Comparison of ENCODE assay signal across 9 cellular contexts in genomic region chr17:40070895-40071719, GRCh38. TPM values are rescaled to one million over a fixed set of nuclear protein-coding genes. Genes with fewer than 3 reads are reported as not detected.
DNase-seq lines count a peak whose midpoint lies in the region; ATAC-seq and TF ChIP-seq lines count a peak whose summit lies in the region.
"Had no signal": no experiment of that assay in that cellular context is flagged by ENCODE, and none has a peak within 500 bp of the region (broad histone marks: within the 10 kb centered on the region; RNA-seq: fewer than 3 reads in every experiment).

No MANE protein-coding gene starts in this region.

- H3K27me3 Mint-ChIP-seq in activated CD4-positive, alpha-beta T cell treated with anti-CD3 and anti-CD28 coated beads, Interleukin-2, amount 10 ng/mL, durations not matched to agents 24 days and 14 days: peaks cover 2% of the 10 kb centered on the region

- no peaks in the 10 kb centered on the region for H3K36me3 Mint-ChIP-seq in activated CD4-positive, alpha-beta T cell treated with anti-CD3 and anti-CD28 coated beads, Interleukin-2, amount 10 ng/mL, durations not matched to agents 24 days and 14 days (ENCODE audit: low read depth)

- no peaks in the 10 kb centered on the region for H3K36me3 ChIP-seq in breast epithelium
- H3K36me3 ChIP-seq in mucosa of descending colon (ENCODE audit: low read depth): no peaks in the 10 kb centered on the region
- no peaks in the 10 kb centered on the region for H3K36me3 ChIP-seq in thyroid gland

- H3K27ac Mint-ChIP-seq in activated CD4-positive, alpha-beta T cell treated with anti-CD3 and anti-CD28 coated beads, Interleukin-2, amount 10 ng/mL, durations not matched to agents 24 days and 14 days: peak overlapping the region; percentile 42

- DNase-seq in activated CD4-positive, alpha-beta T cell treated with anti-CD3 and anti-CD28 coated beads, Interleukin-2, amount 10 ng/mL, durations not matched to agents 24 days and 14 days: no peak
- no peak for DNase-seq in activated CD4-positive, alpha-beta T cell treated with anti-CD3 and anti-CD28 coated beads, Interleukin-2, amount 50 U/mL, for 1 hour
- DNase-seq in breast epithelium (ENCODE audit: low spot score in 2 of 2) (no peak), mucosa of descending colon (peak; percentile 90 to 95 (median 92)), thyroid gland (peak; percentile 84 to 89), GF-D8 (lab: John Stamatoyannopoulos, UW) (no peak), left lobe of liver (ENCODE audit: low spot score) (no peak), NCI-H187 (lab: John Stamatoyannopoulos, UW) (no peak)
- DNase-seq: DND-41 had no signal

- intact Hi-C loops in activated CD4-positive, alpha-beta T cell treated with anti-CD3 and anti-CD28 coated beads, Interleukin-2, amount 10 ng/mL, durations not matched to agents 24 days and 14 days (cut with micrococcal nuclease): no loop called here
- intact Hi-C loops in breast epithelium (cut with DNase I; ENCODE audit: low total_unique reads): no loop called here
- intact Hi-C loops in mucosa of descending colon (cut with DNase I, micrococcal nuclease): no loop called here
- intact Hi-C loops in thyroid gland (cut with DNase I): no loop called here

- peaks cover 53 to 69% of the 10 kb centered on the region in 2 donors for H3K4me1 ChIP-seq in breast epithelium
- H3K4me1 ChIP-seq in mucosa of descending colon (ENCODE audit: low read depth): peaks cover 85% of the 10 kb centered on the region
- H3K4me1 ChIP-seq in thyroid gland: peaks cover 83 to 91% of the 10 kb centered on the region in 2 donors

- no peaks in the 10 kb centered on the region for H3K27me3 ChIP-seq in breast epithelium
- no peaks in the 10 kb centered on the region for H3K27me3 ChIP-seq in thyroid gland

- H3K4me3 ChIP-seq in breast epithelium (peak overlapping the region in 2 of 3 donors; percentile 34 to 60), mucosa of descending colon (no peak overlapping the region), thyroid gland (replicated peaks in 1 of 3) (no peak overlapping the region)

- H3K4me3 Mint-ChIP-seq in activated CD4-positive, alpha-beta T cell treated with anti-CD3 and anti-CD28 coated beads, Interleukin-2, amount 10 ng/mL, durations not matched to agents 24 days and 14 days: no peak overlapping the region

- H3K9me3 ChIP-seq in breast epithelium (no peaks in the 10 kb centered on the region), mucosa of descending colon (no peaks in the 10 kb centered on the region), thyroid gland (no peaks in the 10 kb centered on the region)

- 30 to 45% methylated on average over 9 to 14 of the region's 17 CpGs for WGBS in thyroid gland, 2 donors

- H3K9me3 Mint-ChIP-seq in activated CD4-positive, alpha-beta T cell treated with anti-CD3 and anti-CD28 coated beads, Interleukin-2, amount 10 ng/mL, durations not matched to agents 24 days and 14 days: no peaks in the 10 kb centered on the region

- peaks cover 30% of the 10 kb centered on the region for H3K4me1 Mint-ChIP-seq in activated CD4-positive, alpha-beta T cell treated with anti-CD3 and anti-CD28 coated beads, Interleukin-2, amount 10 ng/mL, durations not matched to agents 24 days and 14 days

- ATAC-seq in mucosa of descending colon: peak; percentile 58
- ATAC-seq in left lobe of liver: no peak

- no peak for TF ChIP-seq CTCF in breast epithelium (IDR thresholded peaks at IDR 0.05)
- TF ChIP-seq CTCF in mucosa of descending colon (IDR thresholded peaks at IDR 0.05): no peak
- TF ChIP-seq CTCF in thyroid gland (IDR thresholded peaks at IDR 0.05): no peak

- TF ChIP-seq POLR2A in breast epithelium (IDR thresholded peaks at IDR 0.05) (no peak), thyroid gland (IDR thresholded peaks at IDR 0.05) (no peak)

- H3K27ac ChIP-seq in breast epithelium (peak overlapping the region; percentile 94 to 96), thyroid gland (peak overlapping the region; percentile 92 to 94 (median 93))

RNA-seq across cellular contexts. Expression of gene THRA, which starts 8.3 kb away (rescaled TPM):
- 4.5 and 5.1 TPM in 2 replicates for total RNA-seq in activated CD4-positive, alpha-beta T cell treated with anti-CD3 and anti-CD28 coated beads, Interleukin-2, amount 10 ng/mL, durations not matched to agents 24 days and 14 days
- total RNA-seq in breast epithelium (10 to 100 TPM; 41.6 to 61.0 (median 48.1) TPM), mucosa of descending colon (100 to 1,000 TPM in 1 of 3 donors, 10 to 100 TPM in 2; 56.8 to 114 (median 60.0) TPM), thyroid gland (10 to 100 TPM; 34.0 to 52.9 (median 44.8) TPM), left lobe of liver (10.7 TPM)

RNA-seq across cellular contexts. Expression of gene MED24, which starts 16.9 kb away (rescaled TPM):
- total RNA-seq in activated CD4-positive, alpha-beta T cell treated with anti-CD3 and anti-CD28 coated beads, Interleukin-2, amount 10 ng/mL, durations not matched to agents 24 days and 14 days: 118 and 122 TPM in 2 replicates
- total RNA-seq in breast epithelium (10 to 100 TPM; 50.7 to 74.7 (median 59.7) TPM), mucosa of descending colon (10 to 100 TPM; 76.6 to 90.2 (median 87.4) TPM), thyroid gland (10 to 100 TPM; 37.1 to 68.4 (median 56.6) TPM), left lobe of liver (28.8 TPM)

RNA-seq across cellular contexts. Expression of gene NR1D1, which starts 29.3 kb away (rescaled TPM):
- 7.9 and 8.2 TPM in 2 replicates for total RNA-seq in activated CD4-positive, alpha-beta T cell treated with anti-CD3 and anti-CD28 coated beads, Interleukin-2, amount 10 ng/mL, durations not matched to agents 24 days and 14 days
- total RNA-seq in breast epithelium (10 to 100 TPM in 1 of 3 donors, 1 to 10 TPM in 2; 8.8 to 10.5 (median 9.2) TPM), mucosa of descending colon (10 to 100 TPM in 2 of 3 donors, 1 to 10 TPM in 1; 9.3 to 15.0 (median 14.8) TPM), thyroid gland (1 to 10 TPM; 3.4 to 9.9 (median 5.1) TPM), left lobe of liver (18.6 TPM)

RNA-seq across cellular contexts. Expression of gene MSL1, which starts 50.7 kb away (rescaled TPM):
- 92.7 and 98.5 TPM in 2 replicates for total RNA-seq in activated CD4-positive, alpha-beta T cell treated with anti-CD3 and anti-CD28 coated beads, Interleukin-2, amount 10 ng/mL, durations not matched to agents 24 days and 14 days
- total RNA-seq in breast epithelium (10 to 100 TPM; 49.3 to 79.3 (median 78.2) TPM), mucosa of descending colon (10 to 100 TPM; 83.7 to 100.0 (median 85.3) TPM), thyroid gland (100 to 1,000 TPM in 1 of 4 donors, 10 to 100 TPM in 3; 69.9 to 101 (median 80.4) TPM), left lobe of liver (45.9 TPM)

RNA-seq across cellular contexts. Expression of gene CSF3, which starts 55.9 kb away (rescaled TPM):
- not detected in 2 replicates for total RNA-seq in activated CD4-positive, alpha-beta T cell treated with anti-CD3 and anti-CD28 coated beads, Interleukin-2, amount 10 ng/mL, durations not matched to agents 24 days and 14 days
- total RNA-seq in breast epithelium (10 to 100 TPM in 1 of 3 donors, under 1 TPM in 1, not detected in 1; 0.32 to 13.0 TPM), mucosa of descending colon (not detected), thyroid gland (not detected), left lobe of liver (not detected)

Comparison
In these comparisons a context has a peak if more than half of its experiments do, and no peak if none do; other contexts are left out.
1. DNase-seq: peak in mucosa of descending colon (3 of 3) and thyroid gland (2 of 2); none in activated CD4-positive, alpha-beta T cell treated with anti-CD3 and anti-CD28 coated beads, Interleukin-2, amount 10 ng/mL, durations not matched to agents 24 days and 14 days (single experiment), activated CD4-positive, alpha-beta T cell treated with anti-CD3 and anti-CD28 coated beads, Interleukin-2, amount 50 U/mL, for 1 hour (single experiment), breast epithelium (0 of 2), GF-D8 (single experiment), left lobe of liver (single experiment) and NCI-H187 (0 of 2).
2. H3K4me3 ChIP-seq: peak in breast epithelium (2 of 3); none in mucosa of descending colon (single experiment) and thyroid gland (0 of 3).